In genomic region chr11:76944225-76944624, GRCh38 we compare ENCODE assay signal across 34 cellular contexts.
"Had no signal": no experiment of that assay in that cellular context is flagged by ENCODE, and none has a peak within 500 bp of the region (broad histone marks: within the 10 kb centered on the region; RNA-seq: fewer than 3 reads in every experiment).

No MANE protein-coding gene starts in this region.

- DNase-seq: Karpas-422, Kasumi-1, MG63, MM.1S, MV-4-11, NCI-H1048, NCI-H1092, NCI-H1092 treated with DMSO at 0.1 percent for 48 hours, NCI-H1105, NCI-H1105 treated with DMSO at 0.1 percent for 48 hours, NCI-H1417, NCI-H1417 treated with DMSO at 0.1 percent for 48 hours, NCI-H1436, NCI-H1436 treated with DMSO at 0.1 percent for 48 hours, NCI-H146, NCI-H1694, NCI-H1694 treated with DMSO at 0.1 percent for 48 hours, NCI-H187, NCI-H187 treated with DMSO at 0.1 percent for 48 hours, NCI-H1930, NCI-H2029, NCI-H2029 treated with DMSO at 0.1 percent for 48 hours, NCI-H2081, NCI-H2081 treated with DMSO at 0.1 percent for 48 hours, NCI-H2107, NCI-H2171, NCI-H2171 treated with DMSO at 0.1 percent for 48 hours, NCI-H2227 treated with DMSO at 0.1 percent for 48 hours, NCI-H226, NCI-H345, NCI-H446, NCI-H446 treated with DMSO at 0.1 percent for 48 hours, NCI-H510A had no signal

- H3K36me3 ChIP-seq: MG63 had no signal

- H3K9ac ChIP-seq: KMS-11 had no signal

- H3K27me3 ChIP-seq: MG63 had no signal

- H3K4me3 ChIP-seq: MG63 had no signal

- H3K27ac ChIP-seq: KMS-11 had no signal

- H3K4me2 ChIP-seq: KMS-11 had no signal
